ENCODE assay signal across 24 cellular contexts in genomic region chr1:205084360-205084759, GRCh38.
"Had no signal": no experiment of that assay in that cellular context is flagged by ENCODE, and none has a peak within 500 bp of the region (broad histone marks: within the 10 kb centered on the region; RNA-seq: fewer than 3 reads in every experiment).

TMEM81 (minus strand) TSS chr1:205084460; CDS start chr1:205084320, 140 bp downstream.

- H3K4me1 Mint-ChIP-seq: IgD-negative memory B cell had no signal

- ATAC-seq: K562 had no signal

- DNase-seq: MV-4-11, NCI-H1048, NCI-H1105, NCI-H1417, NCI-H1436 treated with DMSO at 0.1 percent for 48 hours, NCI-H1694, NCI-H187 treated with DMSO at 0.1 percent for 48 hours, NCI-H2029 treated with DMSO at 0.1 percent for 48 hours, NCI-H2171, NCI-H226, NCI-H446, NCI-H510A, NCI-H524 treated with DMSO at 0.1 percent for 48 hours, NCI-H69, NCI-H774, Right ventricle myocardium superior, RPMI8226, SIG-M5 had no signal

- H3K27me3 Mint-ChIP-seq: IgD-negative memory B cell had no signal

- H3K9me3 ChIP-seq: SJSA1 had no signal

- H3K4me2 ChIP-seq: KMS-11 had no signal

- H3K9me3 Mint-ChIP-seq: IgD-negative memory B cell had no signal

- H3K9ac ChIP-seq: KMS-11 had no signal

- H3K27me3 ChIP-seq: SJSA1 had no signal

- H3K4me1 ChIP-seq: SJSA1 had no signal

- H3K27ac ChIP-seq: HL-60, KMS-11, SJSA1, SK-N-MC had no signal

- H3K4me3 ChIP-seq: K562, SJSA1, SK-N-MC had no signal

- H3K4me3 Mint-ChIP-seq: IgD-negative memory B cell had no signal
